ENCODE assay signal across 12 cellular contexts in genomic region chr1:46288485-46289133, GRCh38. TPM values are rescaled to one million over a fixed set of nuclear protein-coding genes. Genes with fewer than 3 reads are reported as not detected.
DNase-seq lines count a peak whose midpoint lies in the region; FAIRE-seq and TF ChIP-seq lines count a peak whose summit lies in the region.
"Had no signal": no experiment of that assay in that cellular context is flagged by ENCODE, and none has a peak within 500 bp of the region (broad histone marks: within the 10 kb centered on the region; RNA-seq: fewer than 3 reads in every experiment).

No MANE protein-coding gene starts in this region.

- H3K4me1 ChIP-seq in keratinocyte (ENCODE audit: control insufficient read depth, extremely low read depth, insufficient read depth, low read length) (peaks cover 19% of the 10 kb centered on the region), Karpas-422 (ENCODE audit: low read length) (peaks cover 23% of the 10 kb centered on the region)
- H3K4me1 ChIP-seq: colonic mucosa had no signal

- DNase-seq in AG04450 (ENCODE audit: low read depth, low spot score) (no peak), HT1080 (ENCODE audit: low read depth) (peak; percentile 51), astrocyte of the spinal cord (ENCODE audit: low read depth, low spot score) (peak; percentile 50), keratinocyte (ENCODE audit: low read depth, low spot score) (no peak), iPS-NIHi11 (ENCODE audit: low spot score) (no peak), Ammon's horn (ENCODE audit: low spot score) (no peak), Karpas-422 (no peak), AML-193 (lab: John Stamatoyannopoulos, UW) (no peak)
- DNase-seq: colonic mucosa, NCI-H526, nephron progenitor cell had no signal

- dilution Hi-C loops in keratinocyte (cut with MboI; ENCODE audit: extremely low pct_ligation_motif_present, low sequenced_read_pairs), result no loop called here

- H3K4me2 ChIP-seq in keratinocyte (ENCODE audit: control insufficient read depth, extremely low read depth, insufficient read depth, low read depth, low read length) (peak overlapping the region; percentile 23), Karpas-422 (ENCODE audit: low read depth, low read length, poor library complexity, severe bottlenecking) (no peak overlapping the region)

- H4K20me1 ChIP-seq in keratinocyte (ENCODE audit: control insufficient read depth, extremely low read depth, insufficient read depth, low read length), result no peaks in the 10 kb centered on the region
- H4K20me1 ChIP-seq in Karpas-422 (ENCODE audit: insufficient read depth, low read depth, low read length), result no peaks in the 10 kb centered on the region

- in situ Hi-C loops in astrocyte of the spinal cord (cut with HindIII; ENCODE audit: low sequenced_read_pairs), result no loop called here

- H3K27ac ChIP-seq in AG04450 (ENCODE audit: low read depth, low read length) (peak overlapping the region; percentile 62), keratinocyte (ENCODE audit: control insufficient read depth, insufficient read depth, low read length) (peak overlapping the region; percentile 66), Karpas-422 (ENCODE audit: low read length) (no peak overlapping the region)
- H3K27ac ChIP-seq: colonic mucosa had no signal

- POLR2A ChIA-PET in AG04450 (lab: Yijun Ruan, JAX), result no interaction called here

- H3K9ac ChIP-seq in keratinocyte (ENCODE audit: control insufficient read depth, extremely low read depth, insufficient read depth, low read length) (no peak overlapping the region), Karpas-422 (ENCODE audit: low read length) (no peak overlapping the region)

- H3K4me3 ChIP-seq in AG04450 (ENCODE audit: low read depth, low read length) (no peak overlapping the region), astrocyte of the spinal cord (ENCODE audit: low read depth, low read length) (no peak overlapping the region), keratinocyte (ENCODE audit: control insufficient read depth in 2 of 3, extremely low read depth in 1 of 3, insufficient read depth in 2 of 3, low read depth in 1 of 3, low read length in 3 of 3) (no peak overlapping the region), Karpas-422 (ENCODE audit: low read length) (no peak overlapping the region)
- H3K4me3 ChIP-seq: colonic mucosa had no signal

- peaks cover 2% of the 10 kb centered on the region for H3K9me1 ChIP-seq in keratinocyte (ENCODE audit: control insufficient read depth, extremely low read depth, insufficient read depth, low read length)

- no peaks in the 10 kb centered on the region for H3K9me2 ChIP-seq in Karpas-422 (replicated peaks; ENCODE audit: insufficient read depth, low read length)

- H3K36me3 ChIP-seq in keratinocyte (ENCODE audit: control insufficient read depth in 2 of 2, extremely low read depth in 1 of 2, insufficient read depth in 2 of 2, low read length in 2 of 2), result peaks cover 19 to 23% of the 10 kb centered on the region in 2 experiments
- H3K36me3 ChIP-seq in Karpas-422 (ENCODE audit: insufficient read depth, low read length), result peaks cover 22% of the 10 kb centered on the region; the same call in 1 of the 2 replicates
- H3K36me3 ChIP-seq: colonic mucosa had no signal

- TF ChIP-seq CTCF in AG04450 (IDR thresholded peaks at IDR 0.05; ENCODE audit: low read depth, low read length) (no peak), astrocyte of the spinal cord (IDR thresholded peaks at IDR 0.05; ENCODE audit: low read depth, low read length) (no peak), keratinocyte (optimal IDR thresholded peaks at IDR 0.05 in 1 of 3, IDR thresholded peaks at IDR 0.05 in 1 of 3, conservative IDR thresholded peaks at IDR 0.05 in 1 of 3; ENCODE audit: extremely low read depth in 1 of 3, insufficient read depth in 2 of 3, low read length in 3 of 3) (no peak)

- H3K9me3 ChIP-seq in AG04450 (ENCODE audit: control insufficient read depth, insufficient read depth, low read length) (no peaks in the 10 kb centered on the region; the same call in 1 of the 2 replicates), keratinocyte (ENCODE audit: control insufficient read depth, low read depth, low read length) (no peaks in the 10 kb centered on the region), Karpas-422 (ENCODE audit: low read length) (no peaks in the 10 kb centered on the region)
- H3K9me3 ChIP-seq: colonic mucosa had no signal

- CTCF ChIA-PET in AG04450 (lab: Charles Lee), result no interaction called here

- no peaks in the 10 kb centered on the region for H3K27me3 ChIP-seq in AG04450 (ENCODE audit: control insufficient read depth, insufficient read depth, low read length)
- no peaks in the 10 kb centered on the region for H3K27me3 ChIP-seq in keratinocyte (ENCODE audit: control insufficient read depth, extremely low read depth, insufficient read depth, low read length)
- H3K27me3 ChIP-seq in Karpas-422 (ENCODE audit: low read length), result no peaks in the 10 kb centered on the region
- H3K27me3 ChIP-seq: colonic mucosa had no signal

- H2AFZ ChIP-seq in keratinocyte (ENCODE audit: control insufficient read depth, low read length), result no peak overlapping the region
- no peak overlapping the region for H2AFZ ChIP-seq in Karpas-422 (ENCODE audit: low read length)

- H3K79me2 ChIP-seq in keratinocyte (ENCODE audit: control insufficient read depth, insufficient read depth, low read length), result no peaks in the 10 kb centered on the region
- peaks cover 6% of the 10 kb centered on the region for H3K79me2 ChIP-seq in Karpas-422 (ENCODE audit: low read length)

- no peak for FAIRE-seq in keratinocyte (lab: Jason Lieb, UNC)
- FAIRE-seq: D721Med had no signal

RNA-seq across cellular contexts. Expression of gene LRRC41, which starts 14.8 kb away (rescaled TPM):
- polyA plus RNA-seq in AG04450 (2011; rRNA removed) (66.3 and 80.2 TPM in 2 replicates), keratinocyte (51.2 to 77.6 TPM (median 70.8 TPM) in 3 replicates)
- 84.9 and 115 TPM in 2 replicates for polyA minus RNA-seq in AG04450 (2011; rRNA and poly(A)+ RNA removed)
- 92.6 and 103 TPM in 2 replicates for total RNA-seq in HT1080 (2014; rRNA removed; shearing (Covaris generic))
- 62.5 and 65.6 TPM in 2 replicates for polyA plus RNA-seq in HT1080 (2015; cell fraction: cytosol; rRNA removed)
- polyA plus RNA-seq in HT1080 (2015; cell fraction: nucleus; rRNA removed), result 79.4 and 98.3 TPM in 2 replicates
- 20.7 TPM for polyA plus RNA-seq in keratinocyte (2011; ENCODE audit: low read depth)
- polyA plus RNA-seq in keratinocyte (2011; cell fraction: cytosol; rRNA removed), result 57.6 and 69.4 TPM in 2 replicates
- 87.1 and 111 TPM in 2 replicates for polyA plus RNA-seq in keratinocyte (2011; cell fraction: nucleus; rRNA removed)
- polyA plus RNA-seq in keratinocyte (2012; ENCODE audit: low replicate concordance), result 51.8 and 58.7 TPM in 2 replicates
- 81.8 to 143 TPM (median 117 TPM) in 3 replicates for polyA minus RNA-seq in keratinocyte
- polyA minus RNA-seq in keratinocyte (2011; cell fraction: cytosol; rRNA and poly(A)+ RNA removed), result 125 TPM
- 75.8 and 80.4 TPM in 2 replicates for polyA minus RNA-seq in keratinocyte (2011; cell fraction: nucleus; rRNA and poly(A)+ RNA removed)
- 64.1 and 69.1 TPM in 2 replicates for total RNA-seq in Karpas-422 (2014; rRNA removed; shearing (Covaris generic); ENCODE audit: low replicate concordance)

RNA-seq across cellular contexts. Expression of gene UQCRH, which starts 14.9 kb away (rescaled TPM):
- polyA plus RNA-seq in AG04450 (2011; rRNA removed) (611 and 757 TPM in 2 replicates), keratinocyte (650 to 970 TPM (median 720 TPM) in 3 replicates)
- 86.6 and 116 TPM in 2 replicates for polyA minus RNA-seq in AG04450 (2011; rRNA and poly(A)+ RNA removed)
- total RNA-seq in HT1080 (2014; rRNA removed; shearing (Covaris generic)), result 681 and 1,071 TPM in 2 replicates
- 1,199 and 1,247 TPM in 2 replicates for polyA plus RNA-seq in HT1080 (2015; cell fraction: cytosol; rRNA removed)
- polyA plus RNA-seq in HT1080 (2015; cell fraction: nucleus; rRNA removed), result 346 and 383 TPM in 2 replicates
- polyA plus RNA-seq in keratinocyte (2011; ENCODE audit: low read depth), result 267 TPM
- 799 and 838 TPM in 2 replicates for polyA plus RNA-seq in keratinocyte (2011; cell fraction: cytosol; rRNA removed)
- 170 and 300 TPM in 2 replicates for polyA plus RNA-seq in keratinocyte (2011; cell fraction: nucleus; rRNA removed)
- polyA plus RNA-seq in keratinocyte (2012; ENCODE audit: low replicate concordance), result 471 and 744 TPM in 2 replicates
- 38.0 to 117 TPM (median 52.1 TPM) in 3 replicates for polyA minus RNA-seq in keratinocyte
- polyA minus RNA-seq in keratinocyte (2011; cell fraction: cytosol; rRNA and poly(A)+ RNA removed), result 111 TPM
- polyA minus RNA-seq in keratinocyte (2011; cell fraction: nucleus; rRNA and poly(A)+ RNA removed), result 23.4 and 45.7 TPM in 2 replicates
- 455 and 533 TPM in 2 replicates for total RNA-seq in Karpas-422 (2014; rRNA removed; shearing (Covaris generic); ENCODE audit: low replicate concordance)

RNA-seq across cellular contexts. Expression of gene RAD54L, which starts 41.0 kb away (rescaled TPM):
- polyA plus RNA-seq in AG04450 (2011; rRNA removed) (1.8 and 1.9 TPM in 2 replicates), keratinocyte (0.42 to 5.1 TPM (median 3.8 TPM) in 3 replicates)
- 2.7 and 3.1 TPM in 2 replicates for polyA minus RNA-seq in AG04450 (2011; rRNA and poly(A)+ RNA removed)
- 12.2 and 17.6 TPM in 2 replicates for total RNA-seq in HT1080 (2014; rRNA removed; shearing (Covaris generic))
- 13.3 and 14.0 TPM in 2 replicates for polyA plus RNA-seq in HT1080 (2015; cell fraction: cytosol; rRNA removed)
- polyA plus RNA-seq in HT1080 (2015; cell fraction: nucleus; rRNA removed), result 33.2 and 34.9 TPM in 2 replicates
- polyA plus RNA-seq in keratinocyte (2011; ENCODE audit: low read depth), result 0.74 TPM
- 0.98 and 1.2 TPM in 2 replicates for polyA plus RNA-seq in keratinocyte (2011; cell fraction: cytosol; rRNA removed)
- 4.2 and 4.4 TPM in 2 replicates for polyA plus RNA-seq in keratinocyte (2011; cell fraction: nucleus; rRNA removed)
- polyA plus RNA-seq in keratinocyte (2012; ENCODE audit: low replicate concordance), result 0.24 and 4.0 TPM in 2 replicates
- polyA minus RNA-seq in keratinocyte, result 2.1 to 6.8 TPM (median 5.0 TPM) in 3 replicates
- not detected for polyA minus RNA-seq in keratinocyte (2011; cell fraction: cytosol; rRNA and poly(A)+ RNA removed)
- polyA minus RNA-seq in keratinocyte (2011; cell fraction: nucleus; rRNA and poly(A)+ RNA removed), result 1.5 and 2.9 TPM in 2 replicates
- 10.5 and 18.0 TPM in 2 replicates for total RNA-seq in Karpas-422 (2014; rRNA removed; shearing (Covaris generic); ENCODE audit: low replicate concordance)

RNA-seq across cellular contexts. Expression of gene NSUN4, which starts 52.0 kb away (rescaled TPM):
- polyA plus RNA-seq in AG04450 (2011; rRNA removed) (18.4 and 21.4 TPM in 2 replicates), keratinocyte (26.3 to 28.2 TPM (median 26.6 TPM) in 3 replicates)
- 34.8 and 44.3 TPM in 2 replicates for polyA minus RNA-seq in AG04450 (2011; rRNA and poly(A)+ RNA removed)
- total RNA-seq in HT1080 (2014; rRNA removed; shearing (Covaris generic)), result 14.9 and 19.8 TPM in 2 replicates
- 17.8 and 20.5 TPM in 2 replicates for polyA plus RNA-seq in HT1080 (2015; cell fraction: cytosol; rRNA removed)
- 25.9 and 34.9 TPM in 2 replicates for polyA plus RNA-seq in HT1080 (2015; cell fraction: nucleus; rRNA removed)
- 5.0 TPM for polyA plus RNA-seq in keratinocyte (2011; ENCODE audit: low read depth)
- 17.4 and 19.4 TPM in 2 replicates for polyA plus RNA-seq in keratinocyte (2011; cell fraction: cytosol; rRNA removed)
- polyA plus RNA-seq in keratinocyte (2011; cell fraction: nucleus; rRNA removed), result 24.5 and 26.9 TPM in 2 replicates
- 12.4 and 17.9 TPM in 2 replicates for polyA plus RNA-seq in keratinocyte (2012; ENCODE audit: low replicate concordance)
- 55.7 to 111 TPM (median 63.4 TPM) in 3 replicates for polyA minus RNA-seq in keratinocyte
- polyA minus RNA-seq in keratinocyte (2011; cell fraction: cytosol; rRNA and poly(A)+ RNA removed), result 20.5 TPM
- polyA minus RNA-seq in keratinocyte (2011; cell fraction: nucleus; rRNA and poly(A)+ RNA removed), result 25.3 and 41.0 TPM in 2 replicates
- 15.9 and 27.1 TPM in 2 replicates for total RNA-seq in Karpas-422 (2014; rRNA removed; shearing (Covaris generic); ENCODE audit: low replicate concordance)

Comparison
In these comparisons a context has a peak if more than half of its experiments do, and no peak if none do; other contexts are left out.
1. DNase-seq: peak in HT1080 (single experiment) and astrocyte of the spinal cord (single experiment); none in AG04450 (single experiment), keratinocyte (single experiment), iPS-NIHi11 (single experiment), Ammon's horn (single experiment), Karpas-422 (single experiment) and AML-193 (0 of 2).